In the genomic region with DNA sequence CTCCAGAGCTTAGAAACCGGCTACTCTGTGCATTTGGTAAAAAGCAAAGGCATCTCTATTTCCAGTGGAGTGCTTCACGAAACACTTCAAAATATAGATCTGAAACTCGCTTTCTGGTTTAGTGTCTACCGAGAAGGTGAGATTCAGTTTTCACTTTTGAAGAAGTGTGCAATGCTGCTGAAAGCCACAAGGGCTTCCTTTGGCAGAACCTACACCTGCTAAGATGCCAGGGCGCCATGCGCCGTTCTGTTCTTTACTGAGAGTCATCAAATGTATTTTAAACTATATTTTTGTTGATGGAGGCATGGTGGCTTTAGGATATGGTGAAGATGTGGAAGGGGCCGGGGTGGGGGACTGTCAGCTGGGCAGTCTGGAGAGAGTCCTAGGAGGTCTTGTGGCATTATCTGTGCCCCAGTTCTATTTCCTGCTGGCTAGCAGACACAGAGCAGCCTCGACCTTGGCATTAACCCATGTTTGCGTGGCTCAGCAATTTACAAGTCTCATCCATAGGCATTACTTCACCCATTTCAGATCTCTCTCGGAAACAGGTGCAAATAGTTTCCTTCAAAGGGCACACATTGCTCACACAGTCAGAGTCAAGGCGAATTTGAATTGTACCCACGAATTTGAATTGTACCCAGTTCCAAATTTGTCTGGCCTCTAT, we compare ENCODE assay signal across 1 cellular context.
TF ChIP-seq lines count a peak whose summit lies in the region.

No MANE protein-coding gene starts in this region.

TF ChIP-seq in GM23338, 12 proteins besides CTCF, POLR2A, EP300 and RAD21 (continued from another document):
- TF ChIP-seq ZNF462 (CRISPR knock-in tag; IDR thresholded peaks at IDR 0.05) (no peak), ETS1 (IDR thresholded peaks at IDR 0.05) (no peak)
- TF ChIP-seq, protein P1, sequence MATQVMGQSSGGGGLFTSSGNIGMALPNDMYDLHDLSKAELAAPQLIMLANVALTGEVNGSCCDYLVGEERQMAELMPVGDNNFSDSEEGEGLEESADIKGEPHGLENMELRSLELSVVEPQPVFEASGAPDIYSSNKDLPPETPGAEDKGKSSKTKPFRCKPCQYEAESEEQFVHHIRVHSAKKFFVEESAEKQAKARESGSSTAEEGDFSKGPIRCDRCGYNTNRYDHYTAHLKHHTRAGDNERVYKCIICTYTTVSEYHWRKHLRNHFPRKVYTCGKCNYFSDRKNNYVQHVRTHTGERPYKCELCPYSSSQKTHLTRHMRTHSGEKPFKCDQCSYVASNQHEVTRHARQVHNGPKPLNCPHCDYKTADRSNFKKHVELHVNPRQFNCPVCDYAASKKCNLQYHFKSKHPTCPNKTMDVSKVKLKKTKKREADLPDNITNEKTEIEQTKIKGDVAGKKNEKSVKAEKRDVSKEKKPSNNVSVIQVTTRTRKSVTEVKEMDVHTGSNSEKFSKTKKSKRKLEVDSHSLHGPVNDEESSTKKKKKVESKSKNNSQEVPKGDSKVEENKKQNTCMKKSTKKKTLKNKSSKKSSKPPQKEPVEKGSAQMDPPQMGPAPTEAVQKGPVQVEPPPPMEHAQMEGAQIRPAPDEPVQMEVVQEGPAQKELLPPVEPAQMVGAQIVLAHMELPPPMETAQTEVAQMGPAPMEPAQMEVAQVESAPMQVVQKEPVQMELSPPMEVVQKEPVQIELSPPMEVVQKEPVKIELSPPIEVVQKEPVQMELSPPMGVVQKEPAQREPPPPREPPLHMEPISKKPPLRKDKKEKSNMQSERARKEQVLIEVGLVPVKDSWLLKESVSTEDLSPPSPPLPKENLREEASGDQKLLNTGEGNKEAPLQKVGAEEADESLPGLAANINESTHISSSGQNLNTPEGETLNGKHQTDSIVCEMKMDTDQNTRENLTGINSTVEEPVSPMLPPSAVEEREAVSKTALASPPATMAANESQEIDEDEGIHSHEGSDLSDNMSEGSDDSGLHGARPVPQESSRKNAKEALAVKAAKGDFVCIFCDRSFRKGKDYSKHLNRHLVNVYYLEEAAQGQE (IDR thresholded peaks at IDR 0.05; ENCODE audit: unreplicated experiment) = no peak
